ENCODE assay signal across 1 cellular context in genomic region chr2:160246356-160246755, GRCh38.
A peak's percentile ranks its signal among the peaks of the same experiment; 100 is the strongest.
TF ChIP-seq lines count a peak whose summit lies in the region.

No MANE protein-coding gene starts in this region.

TF ChIP-seq in HepG2, 621 proteins besides CTCF, POLR2A, EP300 and RAD21 (continued from another document):
- TF ChIP-seq AKNA (CRISPR knock-in tag; IDR thresholded peaks at IDR 0.05; ENCODE audit: borderline replicate concordance) (no peak), GRHL1 (CRISPR knock-in tag; conservative IDR thresholded peaks at IDR 0.05) (no peak), ATRX (CRISPR knock-in tag; IDR thresholded peaks at IDR 0.05; ENCODE audit: borderline replicate concordance) (no peak), RBFOX2 (IDR thresholded peaks at IDR 0.05; ENCODE audit: low read depth, low read length) (no peak), HDAC1 (CRISPR knock-in tag; IDR thresholded peaks at IDR 0.05) (no peak), MAFK (conservative IDR thresholded peaks at IDR 0.05 in 1 of 2, IDR thresholded peaks at IDR 0.05 in 1 of 2; ENCODE audit: low read length in 2 of 2) (peak; percentile 17 to 27; a peak in 2 of 4 replicates), ETV5 (CRISPR knock-in tag; IDR thresholded peaks at IDR 0.05; ENCODE audit: borderline replicate concordance) (no peak), AKAP8 (CRISPR knock-in tag; IDR thresholded peaks at IDR 0.05) (no peak), PITX1 (CRISPR knock-in tag; IDR thresholded peaks at IDR 0.05) (no peak), HMG20B (CRISPR knock-in tag; conservative IDR thresholded peaks at IDR 0.05) (no peak), ELF3 (CRISPR knock-in tag; IDR thresholded peaks at IDR 0.05) (no peak), ZNF879 (CRISPR knock-in tag; IDR thresholded peaks at IDR 0.05) (no peak), ZNF510 (CRISPR knock-in tag; IDR thresholded peaks at IDR 0.05; ENCODE audit: low read depth) (no peak), EED (CRISPR knock-in tag; IDR thresholded peaks at IDR 0.05) (no peak), ADNP (CRISPR knock-in tag; IDR thresholded peaks at IDR 0.05) (no peak), ZNF570 (CRISPR knock-in tag; IDR thresholded peaks at IDR 0.05; ENCODE audit: borderline replicate concordance) (no peak), ZBTB14 (CRISPR knock-in tag; IDR thresholded peaks at IDR 0.05) (no peak), ZNF180 (CRISPR knock-in tag; IDR thresholded peaks at IDR 0.05; ENCODE audit: borderline replicate concordance, low read depth) (no peak), KLF12 (CRISPR knock-in tag; IDR thresholded peaks at IDR 0.05; ENCODE audit: borderline replicate concordance) (no peak), ZNF326 (CRISPR knock-in tag; IDR thresholded peaks at IDR 0.05; ENCODE audit: borderline replicate concordance) (no peak), SMC3 (IDR thresholded peaks at IDR 0.05; ENCODE audit: low read length) (no peak), ZNF576 (CRISPR knock-in tag; IDR thresholded peaks at IDR 0.05) (no peak), MAFF (IDR thresholded peaks at IDR 0.05; ENCODE audit: low read depth, low read length) (0 out of 2 replicates have a peak, but pooled peaks have one; percentile 6), NFE2L2 (IDR thresholded peaks at IDR 0.05; ENCODE audit: low read length) (peak; percentile 74; the same call in 1 of the 2 replicates), PBX2 (CRISPR knock-in tag; IDR thresholded peaks at IDR 0.05) (no peak)
